Comparison of ENCODE assay signal across 14 cellular contexts in genomic region chr1:47699492-47700220, GRCh38.
DNase-seq lines count a peak whose midpoint lies in the region; TF ChIP-seq lines count a peak whose summit lies in the region.
"Had no signal": no experiment of that assay in that cellular context is flagged by ENCODE, and none has a peak within 500 bp of the region (broad histone marks: within the 10 kb centered on the region; RNA-seq: fewer than 3 reads in every experiment).

No MANE protein-coding gene starts in this region.

- no peak for TF ChIP-seq CTCF in fibroblast of the aortic adventitia (IDR thresholded peaks at IDR 0.05; ENCODE audit: insufficient read depth, low read length)
- no peak for TF ChIP-seq CTCF in spleen (IDR thresholded peaks at IDR 0.05 in 8 of 11, conservative IDR thresholded peaks at IDR 0.05 in 3 of 11)
- TF ChIP-seq CTCF in left ventricle myocardium inferior (IDR thresholded peaks at IDR 0.05; ENCODE audit: borderline replicate concordance): no peak

- H3K36me3 ChIP-seq in spleen (no peaks in the 10 kb centered on the region), left ventricle myocardium inferior (no peaks in the 10 kb centered on the region)

- H3K4me1 ChIP-seq in spleen (peaks cover 0 to 14% (median 0%) of the 10 kb centered on the region in 6 donors), left ventricle myocardium inferior (no peaks in the 10 kb centered on the region)

- H3K9me3 ChIP-seq in spleen (no peaks in the 10 kb centered on the region), left ventricle myocardium inferior (replicated peaks) (no peaks in the 10 kb centered on the region)

- no peak overlapping the region for H3K4me3 ChIP-seq in fibroblast of the aortic adventitia (ENCODE audit: low read depth, low read length)
- no peak overlapping the region for H3K4me3 ChIP-seq in spleen
- no peak overlapping the region for H3K4me3 ChIP-seq in left ventricle myocardium inferior

- peaks cover 0 to 3% (median 0%) of the 10 kb centered on the region in 7 donors for H3K27me3 ChIP-seq in spleen (replicated peaks in 1 of 7)
- H3K27me3 ChIP-seq in left ventricle myocardium inferior (ENCODE audit: low read depth): peaks cover 20% of the 10 kb centered on the region

- H3K27ac ChIP-seq in spleen (no peak overlapping the region), left ventricle myocardium inferior (replicated peaks) (no peak overlapping the region)
- H3K27ac ChIP-seq: C4-2B had no signal

- 71 to 88% (median 79%) methylated on average over 5 of the region's 5 CpGs for WGBS in spleen, 5 donors

- TF ChIP-seq POLR2A in spleen (IDR thresholded peaks at IDR 0.05): no peak

- DNase-seq in NCI-H2196 (lab: John Stamatoyannopoulos, UW; ENCODE audit: unreplicated experiment): peak; percentile 12
- no peak for DNase-seq in NCI-H2196 treated with DMSO at 0.1 percent for 48 hours (lab: John Stamatoyannopoulos, UW; ENCODE audit: unreplicated experiment)
- peak; percentile 60 for DNase-seq in amniotic epithelial cell (ENCODE audit: low read depth)
- peak; percentile 16 for DNase-seq in fibroblast of the aortic adventitia (ENCODE audit: low read depth)
- peak; percentile 18 for DNase-seq in spleen
- no peak for DNase-seq in stimulated activated CD4-positive, alpha-beta T cell treated with anti-CD3 and anti-CD28 coated beads, Interleukin-1b, Interleukin-23, amount 100 ng/mL, for 48 hours
- no peak for DNase-seq in left ventricle myocardium inferior
- DNase-seq in NK-92 treated with Interleukin-12 subunit alpha and Interleukin-12 subunit beta, amount 100 ng/mL, for 24 hours (lab: John Stamatoyannopoulos, UW): no peak
- DNase-seq: DMS 273 treated with DMSO at 0.1 percent for 48 hours, HFFc6, NCI-H1105, NCI-H187 treated with DMSO at 0.1 percent for 48 hours, SIG-M5 had no signal

- intact Hi-C loops in spleen (cut with DNase I; ENCODE audit: low total_unique reads): no loop called here
- intact Hi-C loops in left ventricle myocardium inferior (cut with micrococcal nuclease): no loop called here

Comparison
In these comparisons a context has a peak if more than half of its experiments do, and no peak if none do; other contexts are left out.
1. DNase-seq: peak in NCI-H2196 (single experiment), amniotic epithelial cell (single experiment), fibroblast of the aortic adventitia (single experiment) and spleen (single experiment); none in NCI-H2196 treated with DMSO at 0.1 percent for 48 hours (single experiment), stimulated activated CD4-positive, alpha-beta T cell treated with anti-CD3 and anti-CD28 coated beads, Interleukin-1b, Interleukin-23, amount 100 ng/mL, for 48 hours (single experiment), left ventricle myocardium inferior (single experiment) and NK-92 treated with Interleukin-12 subunit alpha and Interleukin-12 subunit beta, amount 100 ng/mL, for 24 hours (single experiment).